In genomic region chr20:62782149-62782892, GRCh38 we compare ENCODE assay signal across 1 cellular context.
A peak's percentile ranks its signal among the peaks of the same experiment; 100 is the strongest.
TF ChIP-seq lines count a peak whose summit lies in the region.

No MANE protein-coding gene starts in this region.

TF ChIP-seq in WTC11, 78 proteins besides CTCF, POLR2A, EP300 and RAD21 (continued from another document):
- no peak for TF ChIP-seq IRF2 (CRISPR knock-in tag; IDR thresholded peaks at IDR 0.05; ENCODE audit: borderline replicate concordance, low read depth)
- TF ChIP-seq ZNF219 (CRISPR knock-in tag; IDR thresholded peaks at IDR 0.05; ENCODE audit: borderline replicate concordance), result no peak
- TF ChIP-seq FOXJ3 (CRISPR knock-in tag; IDR thresholded peaks at IDR 0.05; ENCODE audit: borderline replicate concordance), result no peak
- TF ChIP-seq FOXK1 (CRISPR knock-in tag; IDR thresholded peaks at IDR 0.05), result no peak
- peak; percentile 36; the same call in 1 of the 2 replicates for TF ChIP-seq NFYB (CRISPR knock-in tag; conservative IDR thresholded peaks at IDR 0.05; ENCODE audit: low read depth)
